In genomic region chr1:115976900-115977480, GRCh38 we compare ENCODE assay signal across 8 cellular contexts. TPM values are rescaled to one million over a fixed set of nuclear protein-coding genes. Genes with fewer than 3 reads are reported as not detected.
A peak's percentile ranks its signal among the peaks of the same experiment; 100 is the strongest.
DNase-seq lines count a peak whose midpoint lies in the region; ATAC-seq lines count a peak whose summit lies in the region.

No MANE protein-coding gene starts in this region.

- H3K27ac ChIP-seq in effector memory CD4-positive, alpha-beta T cell (ENCODE audit: insufficient read depth, low read length, poor library complexity, severe bottlenecking): no peak overlapping the region
- no peak overlapping the region for H3K27ac ChIP-seq in naive thymus-derived CD4-positive, alpha-beta T cell (ENCODE audit: low read depth, low read length)

- H3K4me1 Mint-ChIP-seq in naive thymus-derived CD4-positive, alpha-beta T cell: peaks cover 6 to 12% (median 9%) of the 10 kb centered on the region in 7 donors

- CTCF ChIA-PET in naive thymus-derived CD4-positive, alpha-beta T cell (lab: Charles Lee): no interaction called here

- peaks cover 41 to 77% (median 51%) of the 10 kb centered on the region in 5 donors for H3K27me3 Mint-ChIP-seq in naive thymus-derived CD4-positive, alpha-beta T cell

- intact Hi-C loops in naive thymus-derived CD4-positive, alpha-beta T cell (cut with micrococcal nuclease): no loop called here

- POLR2A ChIA-PET in naive thymus-derived CD4-positive, alpha-beta T cell (lab: Charles Lee): no interaction called here

- H3K36me3 Mint-ChIP-seq in naive thymus-derived CD4-positive, alpha-beta T cell: peaks cover 0 to 1% (median 0%) of the 10 kb centered on the region in 5 donors

- no peaks in the 10 kb centered on the region for H3K9me3 ChIP-seq in effector memory CD4-positive, alpha-beta T cell (ENCODE audit: control insufficient read depth, low read length)
- no peaks in the 10 kb centered on the region for H3K9me3 ChIP-seq in naive thymus-derived CD4-positive, alpha-beta T cell (ENCODE audit: control insufficient read depth in 2 of 3, low read length in 3 of 3)

- H3K4me3 Mint-ChIP-seq in naive thymus-derived CD4-positive, alpha-beta T cell: peak overlapping the region; percentile 59 to 89 (median 79)

- H3K9me3 Mint-ChIP-seq in naive thymus-derived CD4-positive, alpha-beta T cell: peaks cover 0 to 3% (median 0%) of the 10 kb centered on the region in 11 donors

- H3K36me3 ChIP-seq in effector memory CD4-positive, alpha-beta T cell (ENCODE audit: control insufficient read depth, insufficient read depth, low read length): no peaks in the 10 kb centered on the region
- H3K36me3 ChIP-seq in naive thymus-derived CD4-positive, alpha-beta T cell (ENCODE audit: control insufficient read depth in 2 of 3, insufficient read depth in 3 of 3, low read length in 3 of 3): no peaks in the 10 kb centered on the region

- H3K4me3 ChIP-seq in effector memory CD4-positive, alpha-beta T cell (ENCODE audit: insufficient read depth, low read depth, low read length, poor library complexity, severe bottlenecking): peak overlapping the region; percentile 68
- H3K4me3 ChIP-seq in naive thymus-derived CD4-positive, alpha-beta T cell (ENCODE audit: low read length): no peak overlapping the region

- peak; percentile 4 for ATAC-seq in naive thymus-derived CD4-positive, alpha-beta T cell
- ATAC-seq in HG02870 (IDR thresholded peaks at IDR 0.05; ENCODE audit: unreplicated experiment): no peak
- no peak for ATAC-seq in HG02759 (IDR thresholded peaks at IDR 0.05; ENCODE audit: unreplicated experiment)

- peaks cover 11% of the 10 kb centered on the region for H3K27me3 ChIP-seq in effector memory CD4-positive, alpha-beta T cell (replicated peaks; ENCODE audit: control insufficient read depth, insufficient read depth, low read length, poor library complexity, severe bottlenecking)
- H3K27me3 ChIP-seq in naive thymus-derived CD4-positive, alpha-beta T cell (ENCODE audit: control insufficient read depth in 2 of 2, insufficient read depth in 2 of 2, low read length in 2 of 2): peaks cover 0 to 8% of the 10 kb centered on the region in 2 donors

- peak; percentile 11 for DNase-seq in EH (ENCODE audit: low read depth)
- peak; percentile 19 for DNase-seq in NCI-H524 treated with DMSO at 0.1 percent for 48 hours (lab: John Stamatoyannopoulos, UW)
- DNase-seq in effector memory CD4-positive, alpha-beta T cell: no peak
- DNase-seq in naive thymus-derived CD4-positive, alpha-beta T cell: no peak
- no peak for DNase-seq in DMS153 (lab: John Stamatoyannopoulos, UW)
- DNase-seq in cerebellar nuclear complex (lab: John Stamatoyannopoulos, UW): no peak

- no peaks in the 10 kb centered on the region for H3K4me1 ChIP-seq in effector memory CD4-positive, alpha-beta T cell (ENCODE audit: control insufficient read depth, insufficient read depth, low read length, poor library complexity, severe bottlenecking)
- no peaks in the 10 kb centered on the region for H3K4me1 ChIP-seq in naive thymus-derived CD4-positive, alpha-beta T cell (ENCODE audit: control insufficient read depth in 2 of 2, insufficient read depth in 2 of 2, low read length in 2 of 2)

- peak overlapping the region in 1 of 9 donors; percentile 53 for H3K27ac Mint-ChIP-seq in naive thymus-derived CD4-positive, alpha-beta T cell

RNA-seq across cellular contexts. Expression of gene SLC22A15, which starts 0.7 kb away (rescaled TPM):
- 1 to 10 TPM in 2 of 5 experiments, under 1 TPM in 2, not detected in 1; 0.22 to 8.2 (median 0.90) TPM for total RNA-seq in naive thymus-derived CD4-positive, alpha-beta T cell
- polyA plus RNA-seq in naive thymus-derived CD4-positive, alpha-beta T cell: not detected

Comparison
In these comparisons a context has a peak if more than half of its experiments do, and no peak if none do; other contexts are left out.
1. DNase-seq: peak in EH (single experiment) and NCI-H524 treated with DMSO at 0.1 percent for 48 hours (single experiment); none in effector memory CD4-positive, alpha-beta T cell (0 of 3), naive thymus-derived CD4-positive, alpha-beta T cell (0 of 9), DMS153 (single experiment) and cerebellar nuclear complex (0 of 2).